8 cellular contexts compared by ENCODE assay signal in genomic region chr18:23828426-23828825, GRCh38.
A peak's percentile ranks its signal among the peaks of the same experiment; 100 is the strongest.
DNase-seq lines count a peak whose midpoint lies in the region; ATAC-seq and TF ChIP-seq lines count a peak whose summit lies in the region.

No MANE protein-coding gene starts in this region.

- H3K27ac ChIP-seq in OCI-LY7 (ENCODE audit: low read depth, low read length, poor library complexity, severe bottlenecking) (no peak overlapping the region), substantia nigra (ENCODE audit: low read depth, low read length, poor library complexity, severe bottlenecking) (no peak overlapping the region)

- POLR2A ChIA-PET in OCI-LY7 (lab: Charles Lee), result interaction anchor here (0.9 to 1.6 kb wide), 3 partner anchors 9 to 10 kb away, joined by 3 to 6 read pairs (median 6); no protein-coding TSS in a partner anchor

- CTCF ChIA-PET in OCI-LY7 (lab: Charles Lee; ENCODE audit: unreplicated experiment), result no interaction called here

- H4K20me1 ChIP-seq in OCI-LY7 (ENCODE audit: insufficient read depth, low read length), result no peaks in the 10 kb centered on the region

- peak overlapping the region; percentile 50 for H2AFZ ChIP-seq in OCI-LY7 (ENCODE audit: low read length)

- H3K36me3 ChIP-seq in OCI-LY7 (ENCODE audit: insufficient read depth, low read length), result no peaks in the 10 kb centered on the region

- H3K9me3 ChIP-seq in OCI-LY7 (ENCODE audit: low read length), result no peaks in the 10 kb centered on the region

- no peaks in the 10 kb centered on the region for H3K79me2 ChIP-seq in OCI-LY7 (ENCODE audit: insufficient read depth, low read depth, low read length)

- H3K4me1 ChIP-seq in OCI-LY7 (ENCODE audit: insufficient read depth, low read length, poor library complexity, severe bottlenecking), result peaks cover 14% of the 10 kb centered on the region

- TF ChIP-seq CTCF in OCI-LY7 (conservative IDR thresholded peaks at IDR 0.05; ENCODE audit: low read length), result no peak

- intact Hi-C loops in OCI-LY7 (cut with micrococcal nuclease; ENCODE audit: unreplicated experiment), result loop anchor here (5.0 to 10.0 kb wide), 2 partner anchors 89 to 296 kb away; no protein-coding TSS in a partner anchor

- H3K9me2 ChIP-seq in OCI-LY7 (ENCODE audit: insufficient read depth, low read length), result no peaks in the 10 kb centered on the region

- H3K4me2 ChIP-seq in OCI-LY7 (ENCODE audit: low read length), result no peak overlapping the region

- H3K4me3 ChIP-seq in OCI-LY7 (ENCODE audit: low read depth, low read length, poor library complexity, severe bottlenecking), result no peak overlapping the region

- BruUV-seq in OCI-LY7 (replicated peaks; lab: Mats Ljungman, UMichigan), result no TSS peak

- ATAC-seq in HG02885 (IDR thresholded peaks at IDR 0.05; ENCODE audit: poor library complexity, unreplicated experiment), result peak; percentile 93

- DNase-seq in activated gamma-delta T cell treated with Interleukin-2 at 50 U/mL for 16 hours (peak; percentile 57), activated gamma-delta T cell (lab: John Stamatoyannopoulos, UW) (no peak), OCI-LY7 (ENCODE audit: low spot score) (peak; percentile 53), astrocyte of the hippocampus (ENCODE audit: low read depth, low spot score) (peak; percentile 61), pulmonary artery endothelial cell (ENCODE audit: low read depth, low spot score) (peak; percentile 78), substantia nigra (lab: John Stamatoyannopoulos, UW) (no peak), cerebellar cortex (ENCODE audit: low spot score) (no peak)

Comparison
In these comparisons a context has a peak if more than half of its experiments do, and no peak if none do; other contexts are left out.
1. DNase-seq: peak in activated gamma-delta T cell treated with Interleukin-2 at 50 U/mL for 16 hours (single experiment), OCI-LY7 (single experiment), astrocyte of the hippocampus (single experiment) and pulmonary artery endothelial cell (single experiment); none in activated gamma-delta T cell (single experiment), substantia nigra (0 of 49) and cerebellar cortex (single experiment).